ENCODE assay signal across 17 cellular contexts in the genomic region with DNA sequence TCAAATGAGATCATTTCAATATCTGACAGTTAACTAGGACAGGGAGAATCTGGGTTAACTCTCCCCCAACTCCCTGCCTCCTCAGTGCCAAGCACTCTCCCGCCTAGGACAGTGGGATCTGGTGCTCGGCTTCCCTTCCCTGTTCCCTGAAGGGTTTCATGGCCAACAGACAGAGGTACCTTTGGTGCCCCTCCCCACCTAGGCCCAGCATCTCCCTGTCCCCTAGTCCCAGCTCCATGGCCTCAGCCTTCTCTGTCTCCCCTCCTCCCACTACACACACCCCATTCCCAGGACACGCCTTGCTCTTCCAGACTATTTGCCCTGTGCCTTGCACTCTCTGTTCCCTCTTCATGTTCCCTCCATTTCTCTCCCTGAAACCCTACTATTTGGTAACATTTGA.
DNase-seq lines count a peak whose midpoint lies in the region; ATAC-seq and TF ChIP-seq lines count a peak whose summit lies in the region.
"Had no signal": no experiment of that assay in that cellular context is flagged by ENCODE, and none has a peak within 500 bp of the region (broad histone marks: within the 10 kb centered on the region; RNA-seq: fewer than 3 reads in every experiment).

No MANE protein-coding gene starts in this region.

- no peak for TF ChIP-seq EP300 in sigmoid colon (IDR thresholded peaks at IDR 0.05)

- CTCF ChIA-PET in CD4-positive, alpha-beta memory T cell (lab: Charles Lee; ENCODE audit: partially characterized antibody) = interaction anchor here (0.8 to 8.7 kb wide), 16 partner anchors 9 to 313 kb away, joined by 3 to 64 read pairs (median 7); a partner anchor contains a TSS
- CTCF ChIA-PET in activated CD8-positive, alpha-beta T cell treated with anti-CD3 and anti-CD28 coated beads, Interleukin-2, amount 10 ng/mL, durations not matched to agents 7 days and 5 days (lab: Charles Lee) = interaction anchor here (0.8 to 5.1 kb wide), 14 partner anchors 9 to 174 kb away, joined by 3 to 28 read pairs (median 5); a partner anchor contains a TSS

- H3K27ac ChIP-seq in CD4-positive, CD25-positive, alpha-beta regulatory T cell (ENCODE audit: insufficient read depth, low read length, poor library complexity, severe bottlenecking) = peak overlapping the region; percentile 62
- H3K27ac ChIP-seq in CD4-positive, alpha-beta memory T cell (ENCODE audit: low read depth, low read length) = peak overlapping the region; percentile 3
- H3K27ac ChIP-seq in sigmoid colon = no peak overlapping the region
- H3K27ac ChIP-seq: SJCRH30, skin epidermis, WERI-Rb-1 had no signal

- TF ChIP-seq CTCF in sigmoid colon (IDR thresholded peaks at IDR 0.05) = no peak

- POLR2A ChIA-PET in CD4-positive, alpha-beta memory T cell (lab: Charles Lee; ENCODE audit: partially characterized antibody) = interaction anchor here (1.0 to 8.4 kb wide), 5 partner anchors 10 to 76 kb away, joined by 3 to 87 read pairs (median 5); a partner anchor contains a TSS
- POLR2A ChIA-PET in activated CD8-positive, alpha-beta T cell treated with anti-CD3 and anti-CD28 coated beads, Interleukin-2, amount 10 ng/mL, durations not matched to agents 7 days and 5 days (lab: Charles Lee) = interaction anchor here (0.7 to 0.8 kb wide), 2 partner anchors 9 to 222 kb away, joined by 3 read pairs; no protein-coding TSS in a partner anchor

- no peak for DNase-seq in CD4-positive, CD25-positive, alpha-beta regulatory T cell
- no peak for DNase-seq in CD4-positive, alpha-beta memory T cell
- peak; percentile 16 for DNase-seq in activated CD8-positive, alpha-beta T cell treated with anti-CD3 and anti-CD28 coated beads, Interleukin-2, amount 10 ng/mL, durations not matched to agents 7 days and 5 days
- DNase-seq in left colon (no peak), SW480 (ENCODE audit: low spot score) (no peak), iPS-NIHi11 (ENCODE audit: low spot score) (no peak), sigmoid colon (no peak)
- DNase-seq: activated naive CD4-positive, alpha-beta T cell treated with Interleukin-2 at 50 U/mL for 16 hours; NCI-H1092 treated with DMSO at 0.1 percent for 48 hours; NCI-H2029 treated with DMSO at 0.1 percent for 48 hours; nephron progenitor cell; SJCRH30; WERI-Rb-1 had no signal

- H3K27me3 ChIP-seq in CD4-positive, CD25-positive, alpha-beta regulatory T cell (ENCODE audit: control insufficient read depth, insufficient read depth, low read length) = no peaks in the 10 kb centered on the region
- no peaks in the 10 kb centered on the region for H3K27me3 ChIP-seq in CD4-positive, alpha-beta memory T cell (ENCODE audit: insufficient read depth, low read length)
- H3K27me3 ChIP-seq in sigmoid colon = peaks cover 0 to 20% (median 3%) of the 10 kb centered on the region in 3 donors
- H3K27me3 ChIP-seq: SJCRH30 had no signal

- no peak for ATAC-seq in CD4-positive, CD25-positive, alpha-beta regulatory T cell (ENCODE audit: low read depth in 2 of 2)
- ATAC-seq in activated CD8-positive, alpha-beta T cell treated with anti-CD3 and anti-CD28 coated beads, Interleukin-2, amount 10 ng/mL, durations not matched to agents 7 days and 5 days = no peak
- ATAC-seq in left colon = peak; percentile 39
- no peak for ATAC-seq in GM19397 (IDR thresholded peaks at IDR 0.05; ENCODE audit: unreplicated experiment)

- peaks cover 0 to 2% (median 0%) of the 10 kb centered on the region in 7 donors for H3K9me3 Mint-ChIP-seq in CD4-positive, CD25-positive, alpha-beta regulatory T cell
- H3K9me3 Mint-ChIP-seq in CD4-positive, alpha-beta memory T cell = peaks cover 0 to 4% (median 0%) of the 10 kb centered on the region in 8 donors
- H3K9me3 Mint-ChIP-seq in activated CD8-positive, alpha-beta T cell treated with anti-CD3 and anti-CD28 coated beads, Interleukin-2, amount 10 ng/mL, durations not matched to agents 7 days and 5 days (ENCODE audit: insufficient read depth) = no peaks in the 10 kb centered on the region

- H3K4me1 ChIP-seq in CD4-positive, CD25-positive, alpha-beta regulatory T cell (ENCODE audit: control insufficient read depth, insufficient read depth, low read length, poor library complexity, severe bottlenecking) = peaks cover 92% of the 10 kb centered on the region
- H3K4me1 ChIP-seq in CD4-positive, alpha-beta memory T cell (ENCODE audit: insufficient read depth, low read length) = peaks cover 82% of the 10 kb centered on the region
- H3K4me1 ChIP-seq in sigmoid colon = peaks cover 0 to 12% (median 9%) of the 10 kb centered on the region in 4 donors
- H3K4me1 ChIP-seq: HAP-1, SJCRH30 had no signal

- H3K36me3 ChIP-seq in CD4-positive, CD25-positive, alpha-beta regulatory T cell (ENCODE audit: control insufficient read depth, insufficient read depth, low read length) = peaks cover 75% of the 10 kb centered on the region
- peaks cover 64% of the 10 kb centered on the region for H3K36me3 ChIP-seq in CD4-positive, alpha-beta memory T cell (ENCODE audit: insufficient read depth, low read length)
- H3K36me3 ChIP-seq in sigmoid colon = no peaks in the 10 kb centered on the region
- H3K36me3 ChIP-seq: HAP-1, SJCRH30, WERI-Rb-1 had no signal

- TF ChIP-seq POLR2A in sigmoid colon (IDR thresholded peaks at IDR 0.05) = no peak

- H3K27ac Mint-ChIP-seq in CD4-positive, CD25-positive, alpha-beta regulatory T cell = peak overlapping the region; percentile 63 to 91 (median 89)
- peak overlapping the region; percentile 51 to 94 (median 77) for H3K27ac Mint-ChIP-seq in CD4-positive, alpha-beta memory T cell
- peak overlapping the region; percentile 19 for H3K27ac Mint-ChIP-seq in activated CD8-positive, alpha-beta T cell treated with anti-CD3 and anti-CD28 coated beads, Interleukin-2, amount 10 ng/mL, durations not matched to agents 7 days and 5 days
- H3K27ac Mint-ChIP-seq: nephron progenitor cell, progenitor cell of endocrine pancreas had no signal

- no peak overlapping the region for H3K4me3 ChIP-seq in CD4-positive, CD25-positive, alpha-beta regulatory T cell (ENCODE audit: low read depth, low read length)
- H3K4me3 ChIP-seq in CD4-positive, alpha-beta memory T cell (ENCODE audit: low read length in 2 of 2) = no peak overlapping the region
- no peak overlapping the region for H3K4me3 ChIP-seq in sigmoid colon
- H3K4me3 ChIP-seq: HAP-1, SJCRH30, skin epidermis had no signal

- peak overlapping the region in 2 of 4 donors; percentile 49 to 69 for H3K4me3 Mint-ChIP-seq in CD4-positive, CD25-positive, alpha-beta regulatory T cell
- peak overlapping the region in 2 of 8 donors; percentile 24 to 67 for H3K4me3 Mint-ChIP-seq in CD4-positive, alpha-beta memory T cell
- H3K4me3 Mint-ChIP-seq in activated CD8-positive, alpha-beta T cell treated with anti-CD3 and anti-CD28 coated beads, Interleukin-2, amount 10 ng/mL, durations not matched to agents 7 days and 5 days = no peak overlapping the region
- H3K4me3 Mint-ChIP-seq: nephron progenitor cell had no signal

- WGBS in sigmoid colon, 2 donors = 90 to 94% methylated on average over 3 of the region's 3 CpGs

- H3K27me3 Mint-ChIP-seq in CD4-positive, CD25-positive, alpha-beta regulatory T cell = no peaks in the 10 kb centered on the region
- no peaks in the 10 kb centered on the region for H3K27me3 Mint-ChIP-seq in CD4-positive, alpha-beta memory T cell
- H3K27me3 Mint-ChIP-seq in activated CD8-positive, alpha-beta T cell treated with anti-CD3 and anti-CD28 coated beads, Interleukin-2, amount 10 ng/mL, durations not matched to agents 7 days and 5 days (ENCODE audit: low read depth) = no peaks in the 10 kb centered on the region

- no peaks in the 10 kb centered on the region for H3K9me3 ChIP-seq in CD4-positive, CD25-positive, alpha-beta regulatory T cell (ENCODE audit: control insufficient read depth in 2 of 2, low read length in 2 of 2)
- no peaks in the 10 kb centered on the region for H3K9me3 ChIP-seq in CD4-positive, alpha-beta memory T cell (ENCODE audit: control insufficient read depth in 1 of 2, low read length in 2 of 2)
- H3K9me3 ChIP-seq in sigmoid colon = no peaks in the 10 kb centered on the region
- H3K9me3 ChIP-seq: HAP-1, SJCRH30 had no signal

- H3K36me3 Mint-ChIP-seq in CD4-positive, CD25-positive, alpha-beta regulatory T cell = peaks cover 71% of the 10 kb centered on the region
- H3K36me3 Mint-ChIP-seq in CD4-positive, alpha-beta memory T cell = peaks cover 47 to 80% of the 10 kb centered on the region in 2 donors
- H3K36me3 Mint-ChIP-seq in activated CD8-positive, alpha-beta T cell treated with anti-CD3 and anti-CD28 coated beads, Interleukin-2, amount 10 ng/mL, durations not matched to agents 7 days and 5 days (ENCODE audit: low read depth) = peaks cover 85% of the 10 kb centered on the region

- peaks cover 27 to 96% (median 70%) of the 10 kb centered on the region in 4 donors for H3K4me1 Mint-ChIP-seq in CD4-positive, CD25-positive, alpha-beta regulatory T cell
- H3K4me1 Mint-ChIP-seq in CD4-positive, alpha-beta memory T cell = peaks cover 59 to 94% (median 75%) of the 10 kb centered on the region in 4 donors
- H3K4me1 Mint-ChIP-seq in activated CD8-positive, alpha-beta T cell treated with anti-CD3 and anti-CD28 coated beads, Interleukin-2, amount 10 ng/mL, durations not matched to agents 7 days and 5 days (ENCODE audit: low read depth) = peaks cover 94% of the 10 kb centered on the region

- intact Hi-C loops in CD4-positive, alpha-beta memory T cell (cut with micrococcal nuclease) = no loop called here
- intact Hi-C loops in left colon (cut with DNase I, micrococcal nuclease) (loop anchor here (5.0 to 10.0 kb wide), 3 partner anchors 174 to 376 kb away; no protein-coding TSS in a partner anchor), sigmoid colon (cut with DNase I) (loop anchor here (5.0 kb wide), 2 partner anchors 91 to 219 kb away; a partner anchor contains a TSS)

Comparison
In these comparisons a context has a peak if more than half of its experiments do, and no peak if none do; other contexts are left out.
1. H3K27ac ChIP-seq: peak in CD4-positive, CD25-positive, alpha-beta regulatory T cell (single experiment) and CD4-positive, alpha-beta memory T cell (single experiment); none in sigmoid colon (0 of 4).
2. H3K27ac Mint-ChIP-seq: peak in every context shown above with its lines; median percentile 89 in CD4-positive, CD25-positive, alpha-beta regulatory T cell; 77 in CD4-positive, alpha-beta memory T cell; 19 in activated CD8-positive, alpha-beta T cell treated with anti-CD3 and anti-CD28 coated beads, Interleukin-2, amount 10 ng/mL, durations not matched to agents 7 days and 5 days.